In genomic region chr10:99525897-99526296, GRCh38 we compare ENCODE assay signal across 23 cellular contexts. TPM values are rescaled to one million over a fixed set of nuclear protein-coding genes. Genes with fewer than 3 reads are reported as not detected.
"Had no signal": no experiment of that assay in that cellular context is flagged by ENCODE, and none has a peak within 500 bp of the region (broad histone marks: within the 10 kb centered on the region; RNA-seq: fewer than 3 reads in every experiment).

No MANE protein-coding gene starts in this region.

- H3K4me3 Mint-ChIP-seq: activated CD8-positive, alpha-beta memory T cell treated with anti-CD3 and anti-CD28 coated beads, Interleukin-2, amount 10 ng/mL, durations not matched to agents 7 days and 5 days; activated naive CD4-positive, alpha-beta T cell treated with anti-CD3 and anti-CD28 coated beads, Interleukin-2, amount 50 U/mL, for 24 hours; activated T-cell treated with anti-CD3 and anti-CD28 coated beads, Interleukin-2, amount 50 U/mL, for 24 hours; activated T-helper 1 cell treated with anti-CD3 and anti-CD28 coated beads, Interleukin-12 subunit alpha, Interleukin-12 subunit beta, Interleukin-2, Interleukin-4 antibody, amounts not matched to agents 30 ng/mL and 10 ng/mL and 1 ng/mL, durations not matched to agents 14 hours and 24 hours and 36 hours; T-helper 1 cell treated with Interleukin-12 subunit alpha and Interleukin-12 subunit beta and Interleukin-4 antibody, amounts not matched to agents 30 μg/mL and 1 μg/mL, for 36 hours had no signal

- H3K36me3 Mint-ChIP-seq: activated CD8-positive, alpha-beta memory T cell treated with anti-CD3 and anti-CD28 coated beads, Interleukin-2, amount 10 ng/mL, durations not matched to agents 7 days and 5 days; activated naive CD4-positive, alpha-beta T cell treated with anti-CD3 and anti-CD28 coated beads, Interleukin-2, amount 50 U/mL, for 24 hours had no signal

- H3K9me3 Mint-ChIP-seq: activated naive CD4-positive, alpha-beta T cell treated with anti-CD3 and anti-CD28 coated beads, Interleukin-2, amount 50 U/mL, for 24 hours; activated T-cell treated with anti-CD3 and anti-CD28 coated beads, Interleukin-2, amount 50 U/mL, for 24 hours; activated T-helper 1 cell treated with anti-CD3 and anti-CD28 coated beads, Interleukin-12 subunit alpha, Interleukin-12 subunit beta, Interleukin-2, Interleukin-4 antibody, amounts not matched to agents 30 ng/mL and 10 ng/mL and 1 ng/mL, durations not matched to agents 14 hours and 24 hours and 36 hours; T-helper 1 cell treated with Interleukin-12 subunit alpha and Interleukin-12 subunit beta and Interleukin-4 antibody, amounts not matched to agents 30 μg/mL and 1 μg/mL, for 36 hours had no signal

- ATAC-seq: activated CD4-positive, CD25-positive, alpha-beta regulatory T cell treated with anti-CD3 and anti-CD28 coated beads, Interleukin-2, amount 50 U/mL, for 24 hours; activated CD8-positive, alpha-beta memory T cell treated with anti-CD3 and anti-CD28 coated beads, Interleukin-2, amount 10 ng/mL, durations not matched to agents 7 days and 5 days; SK-N-SH treated with all-trans-retinoic acid at 6 μM for 48 hours had no signal

- DNase-seq: activated CD4-positive, alpha-beta T cell treated with anti-CD3 and anti-CD28 coated beads for 48 hours; activated CD4-positive, alpha-beta T cell treated with anti-CD3 and anti-CD28 coated beads, Interleukin-2, amount 50 U/mL, for 4 hours; activated CD8-positive, alpha-beta memory T cell treated with anti-CD3 and anti-CD28 coated beads, Interleukin-2, amount 10 ng/mL, durations not matched to agents 7 days and 5 days; activated effector memory CD4-positive, alpha-beta T cell treated with Interleukin-2 at 50 U/mL for 16 hours; activated naive CD4-positive, alpha-beta T cell; activated T-cell treated with anti-CD3 and anti-CD28 coated beads, Interleukin-2, amount 50 U/mL, for 24 hours; aorta; Karpas-422; MM.1S; NCI-H1105; NCI-H1436; NCI-H1694 treated with DMSO at 0.1 percent for 48 hours; NCI-H2081; NCI-H510A treated with DMSO at 0.1 percent for 48 hours; NCI-H69; SHP77 had no signal

- H3K27ac ChIP-seq: breast epithelium, SJSA1 had no signal

- H3K36me3 ChIP-seq: breast epithelium, SJSA1 had no signal

- H3K4me3 ChIP-seq: breast epithelium, SJSA1 had no signal

- H3K4me1 ChIP-seq: breast epithelium, SJSA1 had no signal

- H3K9me3 ChIP-seq: breast epithelium, SJSA1 had no signal

- H3K27ac Mint-ChIP-seq: activated CD8-positive, alpha-beta memory T cell treated with anti-CD3 and anti-CD28 coated beads, Interleukin-2, amount 10 ng/mL, durations not matched to agents 7 days and 5 days; activated naive CD4-positive, alpha-beta T cell treated with anti-CD3 and anti-CD28 coated beads, Interleukin-2, amount 50 U/mL, for 24 hours; activated T-cell treated with anti-CD3 and anti-CD28 coated beads, Interleukin-2, amount 50 U/mL, for 24 hours; activated T-helper 1 cell treated with anti-CD3 and anti-CD28 coated beads, Interleukin-12 subunit alpha, Interleukin-12 subunit beta, Interleukin-2, Interleukin-4 antibody, amounts not matched to agents 30 ng/mL and 10 ng/mL and 1 ng/mL, durations not matched to agents 14 hours and 24 hours and 36 hours; T-helper 1 cell treated with Interleukin-12 subunit alpha and Interleukin-12 subunit beta and Interleukin-4 antibody, amounts not matched to agents 30 μg/mL and 1 μg/mL, for 36 hours had no signal

RNA-seq across cellular contexts. Expression of gene NKX2-3, which starts 6.8 kb away (rescaled TPM):
- total RNA-seq: activated CD8-positive, alpha-beta memory T cell treated with anti-CD3 and anti-CD28 coated beads, Interleukin-2, amount 10 ng/mL, durations not matched to agents 7 days and 5 days; activated T-helper 1 cell treated with anti-CD3 and anti-CD28 coated beads, Interleukin-12 subunit alpha, Interleukin-12 subunit beta, Interleukin-2, Interleukin-4 antibody, amounts not matched to agents 30 ng/mL and 10 ng/mL and 1 ng/mL, durations not matched to agents 14 hours and 24 hours and 36 hours; SJSA1 had no signal
